ENCODE assay signal across 13 cellular contexts in genomic region chr10:123584419-123584775, GRCh38.
DNase-seq lines count a peak whose midpoint lies in the region; ATAC-seq and TF ChIP-seq lines count a peak whose summit lies in the region.
"Had no signal": no experiment of that assay in that cellular context is flagged by ENCODE, and none has a peak within 500 bp of the region (broad histone marks: within the 10 kb centered on the region; RNA-seq: fewer than 3 reads in every experiment).

No MANE protein-coding gene starts in this region.

- H3K36me3 ChIP-seq in DND-41 (ENCODE audit: insufficient read depth, low read length) (no peaks in the 10 kb centered on the region), esophagus muscularis mucosa (no peaks in the 10 kb centered on the region), neuronal stem cell (replicated peaks in 1 of 2; ENCODE audit: control insufficient read depth in 2 of 2, insufficient read depth in 2 of 2, low read length in 2 of 2) (no peaks in the 10 kb centered on the region)
- H3K36me3 ChIP-seq: HAP-1, Peyer's patch had no signal

- H3K14ac ChIP-seq in neuronal stem cell (ENCODE audit: low read length), result no peak overlapping the region

- no peak for ATAC-seq in DND-41 (ENCODE audit: insufficient read depth, low read depth)
- no peak for ATAC-seq in stimulated activated effector memory CD8-positive, alpha-beta T cell treated with anti-CD3 and anti-CD28 coated beads, Interleukin-12 subunit alpha, Interleukin-12 subunit beta, amount 100 ng/mL, for 72 hours

- WGBS in esophagus muscularis mucosa, result 79% methylated on average over 4 of the region's 12 CpGs
- WGBS in neuronal stem cell (ENCODE audit: extremely low coverage in 2 of 2, insufficient read length in 2 of 2, insufficient replicate concordance in 1 of 2), 2 donors, result no CpG with 5 or more reads among the region's 12 CpGs

- intact Hi-C loops in esophagus muscularis mucosa (cut with DNase I), result loop anchor here (5.0 to 10.0 kb wide), 2 partner anchors 190 to 808 kb away; no protein-coding TSS in a partner anchor

- H2BK15ac ChIP-seq in neuronal stem cell (ENCODE audit: low read length), result peak overlapping the region; percentile 28

- no peak overlapping the region for H4K91ac ChIP-seq in neuronal stem cell (ENCODE audit: low read depth, low read length, poor library complexity)

- no peak overlapping the region for H3K4me3 ChIP-seq in DND-41 (ENCODE audit: low read depth in 1 of 2, low read length in 2 of 2)
- H3K4me3 ChIP-seq in NB4 (ENCODE audit: low read depth, low read length), result no peak overlapping the region
- no peak overlapping the region for H3K4me3 ChIP-seq in esophagus muscularis mucosa
- H3K4me3 ChIP-seq in neuronal stem cell (ENCODE audit: low read length in 2 of 2), result no peak overlapping the region
- H3K4me3 ChIP-seq: HAP-1, Peyer's patch, SK-N-MC had no signal

- no peak overlapping the region for H4K8ac ChIP-seq in neuronal stem cell (ENCODE audit: low read depth, low read length)

- no peak overlapping the region for H3K4me2 ChIP-seq in DND-41 (ENCODE audit: insufficient read depth, low read length)
- H3K4me2 ChIP-seq in neuronal stem cell (ENCODE audit: insufficient read depth, low read length, poor library complexity, severe bottlenecking), result no peak overlapping the region

- no peak overlapping the region for H2BK120ac ChIP-seq in neuronal stem cell (ENCODE audit: low read depth, low read length)

- TF ChIP-seq EP300 in esophagus muscularis mucosa (IDR thresholded peaks at IDR 0.05), result no peak

- no peak overlapping the region for H2BK12ac ChIP-seq in neuronal stem cell (ENCODE audit: low read length)

- H2AK5ac ChIP-seq in neuronal stem cell (ENCODE audit: low read depth, low read length), result peak overlapping the region; percentile 61

- H3K27me3 ChIP-seq in DND-41 (ENCODE audit: insufficient read depth, low read length, poor library complexity), result peaks cover 5% of the 10 kb centered on the region
- H3K27me3 ChIP-seq in esophagus muscularis mucosa, result peaks cover 0 to 9% (median 2%) of the 10 kb centered on the region in 4 donors
- peaks cover 0 to 14% (median 5%) of the 10 kb centered on the region in 3 experiments for H3K27me3 ChIP-seq in neuronal stem cell (ENCODE audit: control insufficient read depth in 3 of 3, insufficient read depth in 3 of 3, low read depth in 1 of 3, low read length in 3 of 3)
- H3K27me3 ChIP-seq: Peyer's patch had no signal

- peak overlapping the region; percentile 15 for H3K4ac ChIP-seq in neuronal stem cell (ENCODE audit: low read length)

- peak overlapping the region; percentile 56 for H3K18ac ChIP-seq in neuronal stem cell (ENCODE audit: low read length)

- no peaks in the 10 kb centered on the region for H3K4me1 Mint-ChIP-seq in stimulated activated effector memory CD8-positive, alpha-beta T cell treated with anti-CD3 and anti-CD28 coated beads, Interleukin-12 subunit alpha, Interleukin-12 subunit beta, amount 100 ng/mL, for 72 hours

- H3K23ac ChIP-seq in neuronal stem cell (ENCODE audit: low read depth, low read length, poor library complexity), result no peak overlapping the region

- H3K36me3 Mint-ChIP-seq in stimulated activated effector memory CD8-positive, alpha-beta T cell treated with anti-CD3 and anti-CD28 coated beads, Interleukin-12 subunit alpha, Interleukin-12 subunit beta, amount 100 ng/mL, for 72 hours, result no peaks in the 10 kb centered on the region

- H3K27ac Mint-ChIP-seq in stimulated activated effector memory CD8-positive, alpha-beta T cell treated with anti-CD3 and anti-CD28 coated beads, Interleukin-12 subunit alpha, Interleukin-12 subunit beta, amount 100 ng/mL, for 72 hours, result no peak overlapping the region

- H2BK5ac ChIP-seq in neuronal stem cell (ENCODE audit: low read length), result peak overlapping the region; percentile 14

- H2AFZ ChIP-seq in DND-41 (ENCODE audit: low read depth, low read length), result no peak overlapping the region
- H2AFZ ChIP-seq in neuronal stem cell (ENCODE audit: low read length), result no peak overlapping the region

- H3K9me3 ChIP-seq in DND-41 (ENCODE audit: insufficient read depth, low read length, severe bottlenecking), result no peaks in the 10 kb centered on the region
- H3K9me3 ChIP-seq in esophagus muscularis mucosa, result no peaks in the 10 kb centered on the region
- no peaks in the 10 kb centered on the region for H3K9me3 ChIP-seq in neuronal stem cell (replicated peaks in 1 of 2; ENCODE audit: control insufficient read depth in 2 of 2, insufficient read depth in 1 of 2, low read depth in 1 of 2, low read length in 2 of 2)
- H3K9me3 ChIP-seq: HAP-1, Peyer's patch had no signal

- TF ChIP-seq CTCF in DND-41 (IDR thresholded peaks at IDR 0.05; ENCODE audit: borderline replicate concordance, extremely low read depth, low read length, poor library complexity, severe bottlenecking) (peak; percentile 29), NB4 (IDR thresholded peaks at IDR 0.05; ENCODE audit: low read depth, low read length) (peak; percentile 8), esophagus muscularis mucosa (IDR thresholded peaks at IDR 0.05) (no peak)

- DNase-seq in DND-41 (no peak), NB4 (ENCODE audit: low read depth) (no peak), esophagus muscularis mucosa (ENCODE audit: extremely low spot score) (no peak), neuronal stem cell (ENCODE audit: low spot score) (no peak), NCI-H748 (lab: John Stamatoyannopoulos, UW; ENCODE audit: unreplicated experiment) (no peak)
- no peak for DNase-seq in stimulated activated effector memory CD8-positive, alpha-beta T cell treated with anti-CD3 and anti-CD28 coated beads, Interleukin-12 subunit alpha, Interleukin-12 subunit beta, amount 100 ng/mL, for 72 hours (ENCODE audit: low spot score in 2 of 2)
- no peak for DNase-seq in activated CD4-positive, CD25-positive, alpha-beta regulatory T cell (lab: John Stamatoyannopoulos, UW)
- DNase-seq: KG1, NCI-H2081 treated with DMSO at 0.1 percent for 48 hours had no signal

- no peaks in the 10 kb centered on the region for H3K79me2 ChIP-seq in DND-41 (ENCODE audit: insufficient read depth, low read length)

- H3K4me1 ChIP-seq in DND-41 (ENCODE audit: insufficient read depth, low read length), result peaks cover 10% of the 10 kb centered on the region
- peaks cover 7 to 25% (median 24%) of the 10 kb centered on the region in 4 donors for H3K4me1 ChIP-seq in esophagus muscularis mucosa
- H3K4me1 ChIP-seq in neuronal stem cell (ENCODE audit: control insufficient read depth in 2 of 2, insufficient read depth in 1 of 2, low read depth in 1 of 2, low read length in 2 of 2), result peaks cover 0 to 6% of the 10 kb centered on the region in 2 donors

- H4K20me1 ChIP-seq in DND-41 (ENCODE audit: insufficient read depth, low read length), result no peaks in the 10 kb centered on the region

- H3K79me1 ChIP-seq in neuronal stem cell (ENCODE audit: low read depth, low read length), result peaks cover 3% of the 10 kb centered on the region

- H3K4me3 Mint-ChIP-seq in stimulated activated effector memory CD8-positive, alpha-beta T cell treated with anti-CD3 and anti-CD28 coated beads, Interleukin-12 subunit alpha, Interleukin-12 subunit beta, amount 100 ng/mL, for 72 hours, result no peak overlapping the region

- H3K27ac ChIP-seq in DND-41 (ENCODE audit: low read length), result no peak overlapping the region
- peak overlapping the region; percentile 44 to 72 (median 64) for H3K27ac ChIP-seq in esophagus muscularis mucosa (replicated peaks in 1 of 4)
- H3K27ac ChIP-seq in neuronal stem cell (replicated peaks; ENCODE audit: low read length), result no peak overlapping the region
- H3K27ac ChIP-seq: C4-2B, SK-N-MC had no signal

- H3K9ac ChIP-seq in DND-41 (ENCODE audit: low read depth, low read length) (no peak overlapping the region), neuronal stem cell (ENCODE audit: low read depth, low read length, poor library complexity) (peak overlapping the region; percentile 57)

- no peaks in the 10 kb centered on the region for H3K9me3 Mint-ChIP-seq in stimulated activated effector memory CD8-positive, alpha-beta T cell treated with anti-CD3 and anti-CD28 coated beads, Interleukin-12 subunit alpha, Interleukin-12 subunit beta, amount 100 ng/mL, for 72 hours

- TF ChIP-seq POLR2A in NB4 (IDR thresholded peaks at IDR 0.05; ENCODE audit: extremely low read depth, insufficient read length) (no peak), esophagus muscularis mucosa (IDR thresholded peaks at IDR 0.05; ENCODE audit: low read depth) (no peak)

Comparison
In these comparisons a context has a peak if more than half of its experiments do, and no peak if none do; other contexts are left out.
1. H3K27ac ChIP-seq: peak in esophagus muscularis mucosa (4 of 4); none in DND-41 (single experiment) and neuronal stem cell (single experiment).
2. CTCF ChIP-seq: peak in DND-41 (single experiment) and NB4 (single experiment); none in esophagus muscularis mucosa (0 of 3).